19 cellular contexts compared by ENCODE assay signal in genomic region chr14:52190532-52190931, GRCh38.
DNase-seq lines count a peak whose midpoint lies in the region; ATAC-seq and TF ChIP-seq lines count a peak whose summit lies in the region.
"Had no signal": no experiment of that assay in that cellular context is flagged by ENCODE, and none has a peak within 500 bp of the region (broad histone marks: within the 10 kb centered on the region; RNA-seq: fewer than 3 reads in every experiment).

No MANE protein-coding gene starts in this region.

- H3K4me1 ChIP-seq in breast epithelium: no peaks in the 10 kb centered on the region
- H3K4me1 ChIP-seq: A549 had no signal

- peaks cover 0 to 4% of the 10 kb centered on the region in 2 donors for H3K9me3 ChIP-seq in breast epithelium
- H3K9me3 ChIP-seq: A549 had no signal

- H3K27me3 ChIP-seq in breast epithelium: no peaks in the 10 kb centered on the region

- POLR2A ChIA-PET in MCF 10A (lab: Yijun Ruan, JAX) (no interaction called here), activated B cell treated with CpG ODN at 0.5 μM for 24 hours (lab: Charles Lee) (no interaction called here)

- no peak overlapping the region for H3K27ac Mint-ChIP-seq in MCF 10A (ENCODE audit: low read depth, unreplicated experiment)
- peak overlapping the region; percentile 30 for H3K27ac Mint-ChIP-seq in activated B cell treated with CpG ODN at 0.5 μM for 24 hours
- H3K27ac Mint-ChIP-seq: CD8-positive, alpha-beta T cell; GM23338; H9 had no signal

- H3K36me3 ChIP-seq in breast epithelium: no peaks in the 10 kb centered on the region

- BruUV-seq in MCF 10A (replicated peaks; lab: Mats Ljungman, UMichigan): no TSS peak

- H3K4me3 ChIP-seq in breast epithelium: no peak overlapping the region
- H3K4me3 ChIP-seq in retinal pigment epithelial cell (ENCODE audit: low read length): no peak overlapping the region
- H3K4me3 ChIP-seq: A549, GM12878, GM23338 had no signal

- CTCF ChIA-PET in MCF 10A (lab: Yijun Ruan, JAX): no interaction called here
- CTCF ChIA-PET in activated B cell treated with CpG ODN at 0.5 μM for 24 hours (lab: Charles Lee): no interaction called here

- peak; percentile 5 for DNase-seq in MCF 10A (ENCODE audit: unreplicated experiment)
- no peak for DNase-seq in breast epithelium (ENCODE audit: low spot score in 2 of 2)
- DNase-seq in activated B cell treated with CpG ODN at 0.5 μM for 24 hours: no peak
- DNase-seq in retinal pigment epithelial cell (ENCODE audit: low read depth): peak; percentile 8
- DNase-seq in globus pallidus (ENCODE audit: low spot score): no peak
- DNase-seq: 8988T; ACHN; C1 segment of cervical spinal cord; CD8-positive, alpha-beta T cell; DMS 273 treated with DMSO at 0.1 percent for 48 hours; DMS79; EL; GDM1; H9 had no signal

- no peak for TF ChIP-seq POLR2A in breast epithelium (IDR thresholded peaks at IDR 0.05)

- no peaks in the 10 kb centered on the region for H3K36me3 Mint-ChIP-seq in MCF 10A (ENCODE audit: insufficient read depth, unreplicated experiment)
- no peaks in the 10 kb centered on the region for H3K36me3 Mint-ChIP-seq in activated B cell treated with CpG ODN at 0.5 μM for 24 hours (ENCODE audit: low read depth)

- intact Hi-C loops in MCF 10A (cut with micrococcal nuclease): no loop called here
- intact Hi-C loops in breast epithelium (cut with DNase I; ENCODE audit: low total_unique reads): no loop called here
- intact Hi-C loops in activated B cell treated with CpG ODN at 0.5 μM for 24 hours (cut with micrococcal nuclease): no loop called here

- H3K4me3 Mint-ChIP-seq in MCF 10A (ENCODE audit: unreplicated experiment) (no peak overlapping the region), activated B cell treated with CpG ODN at 0.5 μM for 24 hours (no peak overlapping the region)
- H3K4me3 Mint-ChIP-seq: CD8-positive, alpha-beta T cell; GM23338; H9 had no signal

- H3K27ac ChIP-seq in breast epithelium: no peak overlapping the region
- H3K27ac ChIP-seq: A549 had no signal

- H3K4me1 Mint-ChIP-seq in MCF 10A (ENCODE audit: insufficient read depth, unreplicated experiment) (no peaks in the 10 kb centered on the region), activated B cell treated with CpG ODN at 0.5 μM for 24 hours (peaks cover 26% of the 10 kb centered on the region)
- H3K4me1 Mint-ChIP-seq: GM23338, H9 had no signal

- TF ChIP-seq CTCF in MCF 10A (IDR thresholded peaks at IDR 0.05; ENCODE audit: unreplicated experiment) (no peak), breast epithelium (IDR thresholded peaks at IDR 0.05) (no peak), activated B cell treated with CpG ODN at 0.5 μM for 24 hours (IDR thresholded peaks at IDR 0.05) (no peak), retinal pigment epithelial cell (conservative IDR thresholded peaks at IDR 0.05; ENCODE audit: low read depth, low read length) (no peak)

- ATAC-seq in activated B cell treated with CpG ODN at 0.5 μM for 24 hours (ENCODE audit: low read depth) (no peak), GM21786 (IDR thresholded peaks at IDR 0.05; ENCODE audit: unreplicated experiment) (no peak)
- ATAC-seq: A549; CD8-positive, alpha-beta T cell; GM12878; GM23338; HCT116 had no signal

- H3K9me3 Mint-ChIP-seq in MCF 10A (ENCODE audit: unreplicated experiment): peaks cover 5% of the 10 kb centered on the region
- peaks cover 5% of the 10 kb centered on the region for H3K9me3 Mint-ChIP-seq in activated B cell treated with CpG ODN at 0.5 μM for 24 hours

- no peaks in the 10 kb centered on the region for H3K27me3 Mint-ChIP-seq in MCF 10A (ENCODE audit: insufficient read depth, unreplicated experiment)
- H3K27me3 Mint-ChIP-seq in activated B cell treated with CpG ODN at 0.5 μM for 24 hours: no peaks in the 10 kb centered on the region

Comparison
In these comparisons a context has a peak if more than half of its experiments do, and no peak if none do; other contexts are left out.
1. DNase-seq: peak in MCF 10A (single experiment) and retinal pigment epithelial cell (single experiment); none in breast epithelium (0 of 2), activated B cell treated with CpG ODN at 0.5 μM for 24 hours (single experiment) and globus pallidus (single experiment).